In the genomic region with DNA sequence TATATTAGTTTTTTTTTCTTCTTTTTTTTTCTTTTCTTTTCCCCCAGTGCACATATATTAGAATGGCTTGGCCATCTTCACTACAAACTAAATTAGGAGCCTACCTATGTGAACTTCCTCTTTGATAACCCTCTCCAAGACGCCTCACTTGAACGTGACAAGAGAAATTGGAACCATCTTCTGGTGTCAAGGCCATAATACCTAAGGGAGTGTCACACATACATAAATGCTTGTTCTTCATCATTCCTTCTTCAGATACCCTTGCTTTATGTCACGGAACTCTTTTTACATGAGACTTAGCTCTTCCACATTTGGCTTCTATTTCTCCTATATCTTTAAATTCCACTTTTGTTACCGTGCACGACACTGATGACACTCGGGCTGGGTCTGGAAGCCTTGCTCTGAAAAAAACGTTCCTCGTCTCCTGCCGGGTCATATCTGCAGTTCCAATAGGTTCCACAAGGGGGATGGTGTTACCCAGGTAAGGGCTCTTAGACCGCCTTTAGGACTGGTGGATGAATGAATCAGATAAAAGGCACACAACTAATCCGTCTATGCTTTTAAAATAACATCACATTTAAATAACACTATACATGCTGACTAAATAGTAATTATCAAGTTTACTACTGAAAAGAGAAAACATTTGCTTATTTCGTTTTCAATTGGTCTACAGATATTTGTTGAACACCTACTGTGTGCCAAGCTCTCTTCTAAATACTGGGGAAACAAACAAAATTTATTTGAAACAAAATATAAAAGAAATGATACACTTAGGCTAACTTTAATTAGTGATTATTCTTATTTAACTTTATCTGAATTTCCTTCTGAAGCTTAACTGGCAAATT, we compare ENCODE assay signal across 8 cellular contexts. TPM values are rescaled to one million over a fixed set of nuclear protein-coding genes. Genes with fewer than 3 reads are reported as not detected.
DNase-seq lines count a peak whose midpoint lies in the region; ATAC-seq, FAIRE-seq and TF ChIP-seq lines count a peak whose summit lies in the region.

No MANE protein-coding gene starts in this region.

- TF ChIP-seq EP300 in A549 (IDR thresholded peaks at IDR 0.05) (no peak), neural cell (conservative IDR thresholded peaks at IDR 0.05; ENCODE audit: poor library complexity, severe bottlenecking) (no peak)

- peaks cover 2% of the 10 kb centered on the region; the same call in 1 of the 3 replicates for H3K9me3 ChIP-seq in A549
- H3K9me3 ChIP-seq in endothelial cell of umbilical vein (replicated peaks; ENCODE audit: control insufficient read depth, insufficient read depth, low read length), result no peaks in the 10 kb centered on the region
- H3K9me3 ChIP-seq in neural cell (ENCODE audit: low read length), result no peaks in the 10 kb centered on the region
- H3K9me3 ChIP-seq in upper lobe of right lung, result no peaks in the 10 kb centered on the region

- H3K9me1 ChIP-seq in endothelial cell of umbilical vein (replicated peaks; ENCODE audit: control insufficient read depth, extremely low read depth, insufficient read depth, low read length), result no peaks in the 10 kb centered on the region

- no peaks in the 10 kb centered on the region for H4K20me1 ChIP-seq in endothelial cell of umbilical vein (replicated peaks; ENCODE audit: control insufficient read depth, extremely low read depth, insufficient read depth, low read length)
- H4K20me1 ChIP-seq in neural cell (ENCODE audit: insufficient read depth), result no peaks in the 10 kb centered on the region

- no peaks in the 10 kb centered on the region for H3K4me1 Mint-ChIP-seq in activated CD8-positive, alpha-beta T cell treated with anti-CD3 and anti-CD28 coated beads, Interleukin-2, amount 10 ng/mL, durations not matched to agents 7 days and 5 days (ENCODE audit: low read depth)

- intact Hi-C loops in endothelial cell of umbilical vein (cut with micrococcal nuclease) (no loop called here), upper lobe of right lung (cut with DNase I) (no loop called here)

- H3K36me3 ChIP-seq in endothelial cell of umbilical vein (ENCODE audit: control insufficient read depth in 2 of 2, extremely low read depth in 1 of 2, insufficient read depth in 2 of 2, low read length in 2 of 2), result no peaks in the 10 kb centered on the region
- H3K36me3 ChIP-seq in neural cell (ENCODE audit: insufficient read depth, low read length), result no peaks in the 10 kb centered on the region
- no peaks in the 10 kb centered on the region for H3K36me3 ChIP-seq in upper lobe of right lung

- ATAC-seq in A549, result peak; percentile 92
- peak; percentile 73 for ATAC-seq in GM18498 (IDR thresholded peaks at IDR 0.05; ENCODE audit: unreplicated experiment)
- peak; percentile 58 for ATAC-seq in HG02970 (IDR thresholded peaks at IDR 0.05; ENCODE audit: low FRiP score, unreplicated experiment)
- peak; percentile 53 for ATAC-seq in activated CD8-positive, alpha-beta T cell treated with anti-CD3 and anti-CD28 coated beads, Interleukin-2, amount 10 ng/mL, durations not matched to agents 7 days and 5 days
- peak; percentile 79 for ATAC-seq in upper lobe of right lung

- TF ChIP-seq POLR2A in A549 (IDR thresholded peaks at IDR 0.05; ENCODE audit: low read length) (no peak), endothelial cell of umbilical vein (IDR thresholded peaks at IDR 0.05; ENCODE audit: low read depth, low read length) (no peak)

- no peaks in the 10 kb centered on the region for H3K9me2 ChIP-seq in neural cell (ENCODE audit: insufficient read depth, low read length)

- H3K4me3 ChIP-seq in A549 (no peak overlapping the region), endothelial cell of umbilical vein (replicated peaks in 1 of 3; ENCODE audit: insufficient read depth in 1 of 3, low read depth in 1 of 3, low read length in 3 of 3) (no peak overlapping the region), neural cell (ENCODE audit: low read length) (no peak overlapping the region), upper lobe of right lung (no peak overlapping the region)

- DNase-seq in A549 (ENCODE audit: low read depth in 1 of 2, low spot score in 1 of 2) (peak; percentile 42 to 77), NCI-H510A treated with DMSO at 0.1 percent for 48 hours (lab: John Stamatoyannopoulos, UW) (peak; percentile 53), endothelial cell of umbilical vein (ENCODE audit: low read depth, low spot score) (peak; percentile 59), upper lobe of right lung (no peak)
- DNase-seq in activated CD8-positive, alpha-beta T cell treated with anti-CD3 and anti-CD28 coated beads, Interleukin-2, amount 10 ng/mL, durations not matched to agents 7 days and 5 days, result peak; percentile 74

- no peak overlapping the region for H3K4me3 Mint-ChIP-seq in activated CD8-positive, alpha-beta T cell treated with anti-CD3 and anti-CD28 coated beads, Interleukin-2, amount 10 ng/mL, durations not matched to agents 7 days and 5 days

- H3K9ac ChIP-seq in endothelial cell of umbilical vein (replicated peaks; ENCODE audit: extremely low read depth, insufficient read depth, low read length) (no peak overlapping the region), neural cell (ENCODE audit: low read length) (no peak overlapping the region)

- CTCF ChIA-PET in A549 (lab: Yijun Ruan, JAX), result interaction anchor here (0.6 to 3.2 kb wide), 19 partner anchors 10 to 750 kb away, joined by 3 to 13 read pairs (median 3); a partner anchor contains a TSS
- CTCF ChIA-PET in activated CD8-positive, alpha-beta T cell treated with anti-CD3 and anti-CD28 coated beads, Interleukin-2, amount 10 ng/mL, durations not matched to agents 7 days and 5 days (lab: Charles Lee), result interaction anchor here (0.8 to 1.3 kb wide), 3 partner anchors 20 to 236 kb away, joined by 3 read pairs; a partner anchor contains a TSS
- CTCF ChIA-PET in endothelial cell of umbilical vein (lab: Charles Lee), result interaction anchor here (0.6 to 1.9 kb wide), 5 partner anchors 23 to 236 kb away, joined by 3 to 5 read pairs (median 3); a partner anchor contains a TSS

- H3K27ac ChIP-seq in A549 (no peak overlapping the region), endothelial cell of umbilical vein (ENCODE audit: insufficient read depth, low read depth, low read length) (no peak overlapping the region), neural cell (ENCODE audit: low read length) (no peak overlapping the region), upper lobe of right lung (no peak overlapping the region)

- H3K4me1 ChIP-seq in A549 (no peaks in the 10 kb centered on the region), endothelial cell of umbilical vein (ENCODE audit: control insufficient read depth, extremely low read depth, insufficient read depth, low read length) (no peaks in the 10 kb centered on the region), upper lobe of right lung (no peaks in the 10 kb centered on the region)

- peaks cover 0 to 1% of the 10 kb centered on the region in 2 experiments for H3K27me3 ChIP-seq in endothelial cell of umbilical vein (ENCODE audit: control insufficient read depth in 2 of 2, insufficient read depth in 2 of 2, low read length in 2 of 2)
- H3K27me3 ChIP-seq in neural cell (ENCODE audit: insufficient read depth, low read depth, low read length), result no peaks in the 10 kb centered on the region
- no peaks in the 10 kb centered on the region for H3K27me3 ChIP-seq in upper lobe of right lung

- FAIRE-seq in A549 (lab: Jason Lieb, UNC), result peak; percentile 94
- FAIRE-seq in endothelial cell of umbilical vein (lab: Jason Lieb, UNC), result peak; percentile 88

- no peaks in the 10 kb centered on the region for H3K9me3 Mint-ChIP-seq in activated CD8-positive, alpha-beta T cell treated with anti-CD3 and anti-CD28 coated beads, Interleukin-2, amount 10 ng/mL, durations not matched to agents 7 days and 5 days (ENCODE audit: insufficient read depth)

- H3K4me2 ChIP-seq in A549 (peak overlapping the region; percentile 24), endothelial cell of umbilical vein (ENCODE audit: insufficient read depth, low read length) (no peak overlapping the region), neural cell (ENCODE audit: low read length) (no peak overlapping the region)

- H3K79me2 ChIP-seq in endothelial cell of umbilical vein (ENCODE audit: control insufficient read depth, insufficient read depth, low read length) (no peaks in the 10 kb centered on the region), neural cell (replicated peaks; ENCODE audit: insufficient read depth, low read length) (no peaks in the 10 kb centered on the region)

- TF ChIP-seq RAD21 in A549 (conservative IDR thresholded peaks at IDR 0.05 in 1 of 2, IDR thresholded peaks at IDR 0.05 in 1 of 2) (peak; percentile 60 to 70), neural cell (conservative IDR thresholded peaks at IDR 0.05) (no peak)

- H2AFZ ChIP-seq in endothelial cell of umbilical vein (ENCODE audit: low read depth, low read length) (peak overlapping the region; percentile 21), neural cell (ENCODE audit: low read depth, low read length) (no peak overlapping the region)

- H3K36me3 Mint-ChIP-seq in activated CD8-positive, alpha-beta T cell treated with anti-CD3 and anti-CD28 coated beads, Interleukin-2, amount 10 ng/mL, durations not matched to agents 7 days and 5 days (ENCODE audit: low read depth), result no peaks in the 10 kb centered on the region

- BruUV-seq in endothelial cell of umbilical vein (replicated peaks; lab: Mats Ljungman, UMichigan), result no TSS peak

- H3K27ac Mint-ChIP-seq in activated CD8-positive, alpha-beta T cell treated with anti-CD3 and anti-CD28 coated beads, Interleukin-2, amount 10 ng/mL, durations not matched to agents 7 days and 5 days, result no peak overlapping the region

- TF ChIP-seq CTCF in A549 (IDR thresholded peaks at IDR 0.05), result peak; percentile 57
- peak; percentile 41 to 52 for TF ChIP-seq CTCF in endothelial cell of umbilical vein (IDR thresholded peaks at IDR 0.05; ENCODE audit: extremely low read depth in 1 of 2, insufficient read depth in 1 of 2, low read depth in 1 of 2, low read length in 2 of 2)
- peak; percentile 21 for TF ChIP-seq CTCF in neural cell (IDR thresholded peaks at IDR 0.05; ENCODE audit: poor library complexity, severe bottlenecking)
- TF ChIP-seq CTCF in upper lobe of right lung (IDR thresholded peaks at IDR 0.05), result peak; percentile 64

- no peaks in the 10 kb centered on the region for H3F3A ChIP-seq in neural cell (ENCODE audit: insufficient read depth, low read length, poor library complexity, severe bottlenecking)

- dilution Hi-C loops in endothelial cell of umbilical vein (cut with MboI; ENCODE audit: extremely low pct_ligation_motif_present, low sequenced_read_pairs), result no loop called here

- peaks cover 7% of the 10 kb centered on the region for H3K27me3 Mint-ChIP-seq in activated CD8-positive, alpha-beta T cell treated with anti-CD3 and anti-CD28 coated beads, Interleukin-2, amount 10 ng/mL, durations not matched to agents 7 days and 5 days (ENCODE audit: low read depth)

- WGBS in A549 (ENCODE audit: missing lambda C conversion rate), result 3% methylated on average over 12 of the region's 12 CpGs

- POLR2A ChIA-PET in A549 (lab: Yijun Ruan, JAX), result no interaction called here
- POLR2A ChIA-PET in activated CD8-positive, alpha-beta T cell treated with anti-CD3 and anti-CD28 coated beads, Interleukin-2, amount 10 ng/mL, durations not matched to agents 7 days and 5 days (lab: Charles Lee), result no interaction called here
- POLR2A ChIA-PET in endothelial cell of umbilical vein (lab: Charles Lee), result no interaction called here

RNA-seq across cellular contexts. Expression of a gene that starts 19.9 kb away (rescaled TPM):
- polyA plus RNA-seq in A549 (2011; rRNA removed), result not detected in 2 replicates
- not detected in 2 replicates for polyA plus RNA-seq in A549 (2012; cell fraction: cytosol; rRNA removed)
- not detected in 2 replicates for polyA plus RNA-seq in A549 (2012; cell fraction: nucleus; rRNA removed)
- not detected in 3 replicates for polyA plus RNA-seq in A549 (2017; fragmentation: RNase III; extraction: RNeasy Plus Mini Kit Qiagen cat#74134 plus additional on column Dnase treatment)
- not detected in 2 replicates for polyA minus RNA-seq in A549 (2011; rRNA and poly(A)+ RNA removed)
- total RNA-seq in activated CD8-positive, alpha-beta T cell treated with anti-CD3 and anti-CD28 coated beads, Interleukin-2, amount 10 ng/mL, durations not matched to agents 7 days and 5 days, result not detected
- total RNA-seq in endothelial cell of umbilical vein, result not detected in 2 replicates
- not detected in 2 replicates for polyA plus RNA-seq in endothelial cell of umbilical vein
- polyA plus RNA-seq in endothelial cell of umbilical vein (2011; cell fraction: cytosol; rRNA removed), result not detected in 2 replicates
- not detected in 2 replicates for polyA plus RNA-seq in endothelial cell of umbilical vein (2011; cell fraction: nucleus; rRNA removed)
- polyA plus RNA-seq in endothelial cell of umbilical vein (2012), result not detected in 2 replicates
- not detected in 2 replicates for polyA minus RNA-seq in endothelial cell of umbilical vein
- polyA minus RNA-seq in endothelial cell of umbilical vein (2011; cell fraction: cytosol; rRNA and poly(A)+ RNA removed), result not detected
- not detected in 2 replicates for polyA minus RNA-seq in endothelial cell of umbilical vein (2011; cell fraction: nucleus; rRNA and poly(A)+ RNA removed)
- not detected in 2 replicates for polyA plus RNA-seq in neural cell
- not detected in 2 replicates for polyA minus RNA-seq in neural cell
- total RNA-seq in upper lobe of right lung, result not detected

RNA-seq across cellular contexts. Expression of a gene that starts 37.3 kb away (rescaled TPM):
- polyA plus RNA-seq in A549 (2011; rRNA removed) (not detected in 2 replicates), A549 (2017; fragmentation: RNase III; extraction: RNeasy Plus Mini Kit Qiagen cat#74134 plus additional on column Dnase treatment) (not detected in 3 replicates), endothelial cell of umbilical vein (not detected in 2 replicates), neural cell (not detected in 2 replicates)
- not detected in 2 replicates for polyA plus RNA-seq in A549 (2012; cell fraction: cytosol; rRNA removed)
- not detected in 2 replicates for polyA plus RNA-seq in A549 (2012; cell fraction: nucleus; rRNA removed)
- polyA minus RNA-seq in A549 (2011; rRNA and poly(A)+ RNA removed), result not detected in 2 replicates
- not detected for total RNA-seq in activated CD8-positive, alpha-beta T cell treated with anti-CD3 and anti-CD28 coated beads, Interleukin-2, amount 10 ng/mL, durations not matched to agents 7 days and 5 days
- total RNA-seq in endothelial cell of umbilical vein (not detected in 2 replicates), upper lobe of right lung (not detected)
- polyA plus RNA-seq in endothelial cell of umbilical vein (2011; cell fraction: cytosol; rRNA removed), result not detected in 2 replicates
- polyA plus RNA-seq in endothelial cell of umbilical vein (2011; cell fraction: nucleus; rRNA removed), result not detected in 2 replicates
- polyA plus RNA-seq in endothelial cell of umbilical vein (2012), result not detected in 2 replicates
- polyA minus RNA-seq in endothelial cell of umbilical vein (not detected in 2 replicates), neural cell (not detected in 2 replicates)
- polyA minus RNA-seq in endothelial cell of umbilical vein (2011; cell fraction: cytosol; rRNA and poly(A)+ RNA removed), result not detected
- polyA minus RNA-seq in endothelial cell of umbilical vein (2011; cell fraction: nucleus; rRNA and poly(A)+ RNA removed), result not detected in 2 replicates
